In the genomic region with DNA sequence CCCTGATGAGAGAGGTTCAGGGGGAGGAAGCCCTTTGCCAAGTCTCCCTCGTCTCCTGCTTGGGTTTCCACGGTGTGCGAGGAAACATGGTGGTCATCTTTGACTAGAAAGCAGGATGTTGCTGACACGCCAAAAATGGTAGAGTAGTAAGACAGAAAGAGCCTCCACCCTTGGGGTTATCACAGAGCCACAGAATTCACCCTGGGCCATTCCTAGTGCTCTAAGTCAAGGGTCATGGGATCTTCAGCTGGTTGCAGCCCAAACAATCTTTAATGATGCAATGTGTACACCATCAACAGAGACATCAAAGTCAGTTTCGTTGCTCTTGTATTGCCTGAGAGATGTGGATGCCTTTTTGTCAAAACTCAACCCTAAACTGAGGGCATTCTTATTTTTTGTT, we compare ENCODE assay signal across 13 cellular contexts.
A peak's percentile ranks its signal among the peaks of the same experiment; 100 is the strongest.
DNase-seq lines count a peak whose midpoint lies in the region; ATAC-seq, FAIRE-seq and TF ChIP-seq lines count a peak whose summit lies in the region.
"Had no signal": no experiment of that assay in that cellular context is flagged by ENCODE, and none has a peak within 500 bp of the region (broad histone marks: within the 10 kb centered on the region; RNA-seq: fewer than 3 reads in every experiment).

No MANE protein-coding gene starts in this region.

- H3K4me1 ChIP-seq in BLaER1 (peaks cover 48% of the 10 kb centered on the region), right lobe of liver (peaks cover 0 to under 1% (median 0%) of the 10 kb centered on the region in 4 donors)

- FAIRE-seq in GM12892 (lab: Jason Lieb, UNC), result no peak

- H3K9me3 ChIP-seq in BLaER1, result no peaks in the 10 kb centered on the region
- H3K9me3 ChIP-seq in right lobe of liver, result no peaks in the 10 kb centered on the region

- TF ChIP-seq POLR2A in right lobe of liver (IDR thresholded peaks at IDR 0.05), result no peak
- TF ChIP-seq POLR2A in GM12892 (IDR thresholded peaks at IDR 0.05; ENCODE audit: low read depth, low read length), result no peak

- 79% methylated on average over 4 of the region's 5 CpGs for WGBS in right lobe of liver (ENCODE audit: insufficient coverage, low coverage, low lambda C conversion rate, missing lambda C conversion rate)

- no peak for TF ChIP-seq CTCF in RWPE1 (conservative IDR thresholded peaks at IDR 0.05; ENCODE audit: low read depth)
- TF ChIP-seq CTCF in right lobe of liver (IDR thresholded peaks at IDR 0.05), result no peak
- no peak for TF ChIP-seq CTCF in omental fat pad (IDR thresholded peaks at IDR 0.05)
- TF ChIP-seq CTCF in GM10266 (IDR thresholded peaks at IDR 0.05; ENCODE audit: control insufficient read depth, insufficient read depth, low read depth, missing control alignments), result no peak

- H3K36me3 ChIP-seq in BLaER1, result no peaks in the 10 kb centered on the region
- no peaks in the 10 kb centered on the region for H3K36me3 ChIP-seq in right lobe of liver

- CTCF ChIA-PET in RWPE1 (lab: Yijun Ruan, JAX), result no interaction called here

- DNase-seq in RWPE1 (ENCODE audit: low spot score) (no peak), epithelial cell of prostate (ENCODE audit: low read depth, low spot score) (no peak), right lobe of liver (no peak), GM12892 (ENCODE audit: insufficient read length) (no peak), NCI-H82 treated with DMSO at 0.1 percent for 48 hours (lab: John Stamatoyannopoulos, UW; ENCODE audit: unreplicated experiment) (no peak), omental fat pad (ENCODE audit: low spot score) (no peak), GM10266 (ENCODE audit: extremely low spot score) (no peak)
- DNase-seq: 8988T; CD8-positive, alpha-beta T cell; COR-L47; GF-D8 had no signal

- H3K4me3 ChIP-seq in BLaER1 (no peak overlapping the region), right lobe of liver (no peak overlapping the region)
- H3K4me3 ChIP-seq: GM23248 had no signal

- H3K4me2 ChIP-seq in BLaER1, result peak overlapping the region; percentile 71

- H4K20me1 ChIP-seq in BLaER1, result no peaks in the 10 kb centered on the region

- POLR2A ChIA-PET in RWPE1 (lab: Yijun Ruan, JAX; ENCODE audit: low non-redundant PET), result no interaction called here

- ATAC-seq in right lobe of liver, result peak; percentile 72 to 87 (median 74)
- ATAC-seq in omental fat pad (ENCODE audit: low FRiP score), result no peak
- ATAC-seq: CD8-positive, alpha-beta T cell had no signal

- H3K9ac ChIP-seq in BLaER1, result no peak overlapping the region
- H3K9ac ChIP-seq: GM23248 had no signal

- H3K27ac ChIP-seq in BLaER1, result no peak overlapping the region
- H3K27ac ChIP-seq in RWPE1, result peak overlapping the region; percentile 65; the same call in 1 of the 2 replicates
- peak overlapping the region; percentile 71 for H3K27ac ChIP-seq in epithelial cell of prostate
- H3K27ac ChIP-seq in right lobe of liver, result no peak overlapping the region
- H3K27ac ChIP-seq: GM23248 had no signal

- H3K27me3 ChIP-seq in BLaER1 (no peaks in the 10 kb centered on the region), right lobe of liver (no peaks in the 10 kb centered on the region)

- intact Hi-C loops in right lobe of liver (cut with DNase I), result no loop called here

Comparison
In these comparisons a context has a peak if more than half of its experiments do, and no peak if none do; other contexts are left out.
1. H3K27ac ChIP-seq: peak in RWPE1 (single experiment) and epithelial cell of prostate (single experiment); none in BLaER1 (single experiment) and right lobe of liver (0 of 3).